8 cellular contexts compared by ENCODE assay signal in genomic region chr20:36542019-36542488, GRCh38. TPM values are rescaled to one million over a fixed set of nuclear protein-coding genes. Genes with fewer than 3 reads are reported as not detected.
DNase-seq lines count a peak whose midpoint lies in the region; ATAC-seq and TF ChIP-seq lines count a peak whose summit lies in the region.

No MANE protein-coding gene starts in this region.

- H3K4me1 Mint-ChIP-seq in activated naive CD8-positive, alpha-beta T cell treated with anti-CD3 and anti-CD28 coated beads for 36 hours, result peaks cover 5% of the 10 kb centered on the region

- H3K27me3 ChIP-seq in SK-N-SH (ENCODE audit: insufficient read depth) (no peaks in the 10 kb centered on the region), left ventricle myocardium inferior (ENCODE audit: low read depth) (no peaks in the 10 kb centered on the region)

- DNase-seq in GM12864 (ENCODE audit: low read depth) (no peak), SK-N-SH (peak; percentile 55), left ventricle myocardium inferior (no peak), sciatic nerve (ENCODE audit: low spot score) (peak; percentile 81), cerebellar cortex (ENCODE audit: low spot score) (no peak)
- DNase-seq in activated naive CD8-positive, alpha-beta T cell treated with anti-CD3 and anti-CD28 coated beads for 36 hours, result no peak

- H3K27ac ChIP-seq in SK-N-SH (ENCODE audit: low read depth in 2 of 2, low read length in 1 of 2) (no peak overlapping the region), left ventricle myocardium inferior (replicated peaks) (peak overlapping the region; percentile 98)

- no peaks in the 10 kb centered on the region for H3K36me3 Mint-ChIP-seq in activated naive CD8-positive, alpha-beta T cell treated with anti-CD3 and anti-CD28 coated beads for 36 hours

- H3K36me3 ChIP-seq in SK-N-SH (replicated peaks in 1 of 2; ENCODE audit: control insufficient read depth in 1 of 2, insufficient read depth in 2 of 2, low read length in 1 of 2), result no peaks in the 10 kb centered on the region
- peaks cover 26% of the 10 kb centered on the region for H3K36me3 ChIP-seq in left ventricle myocardium inferior

- no peaks in the 10 kb centered on the region for H3K27me3 Mint-ChIP-seq in activated naive CD8-positive, alpha-beta T cell treated with anti-CD3 and anti-CD28 coated beads for 36 hours

- no peaks in the 10 kb centered on the region for H3K9me2 ChIP-seq in SK-N-SH

- intact Hi-C loops in left ventricle myocardium inferior (cut with micrococcal nuclease), result no loop called here
- intact Hi-C loops in sciatic nerve (cut with DNase I), result no loop called here

- CTCF ChIA-PET in SK-N-SH (lab: Yijun Ruan, JAX), result interaction anchor here (0.6 to 1.3 kb wide), 3 partner anchors 8 to 63 kb away, joined by 3 read pairs; partner anchors contain the start of gene RAB5IF

- POLR2A ChIA-PET in SK-N-SH (lab: Yijun Ruan, JAX), result no interaction called here

- no peak for TF ChIP-seq EP300 in SK-N-SH (IDR thresholded peaks at IDR 0.05; ENCODE audit: borderline replicate concordance in 1 of 2, low read depth in 1 of 2, low read length in 1 of 2)

- WGBS in SK-N-SH (ENCODE audit: low lambda C conversion rate), result 67% methylated on average over 2 of the region's 7 CpGs

- H3K9ac ChIP-seq in SK-N-SH, result no peak overlapping the region

- H4K20me1 ChIP-seq in SK-N-SH (ENCODE audit: insufficient read depth), result no peaks in the 10 kb centered on the region

- peaks cover 10% of the 10 kb centered on the region for H3F3A ChIP-seq in SK-N-SH (replicated peaks; ENCODE audit: insufficient read depth)

- H3K4me1 ChIP-seq in SK-N-SH (ENCODE audit: control insufficient read depth in 1 of 2, insufficient read depth in 2 of 2, low read depth in 1 of 2, low read length in 1 of 2) (peaks cover 0 to 8% of the 10 kb centered on the region in 2 experiments; a peak in 2 of 4 replicates), left ventricle myocardium inferior (peaks cover 87% of the 10 kb centered on the region)

- no peak overlapping the region for H2AFZ ChIP-seq in SK-N-SH (ENCODE audit: low read depth)

- no peak for TF ChIP-seq RAD21 in SK-N-SH (IDR thresholded peaks at IDR 0.05; ENCODE audit: low read length)

- peak; percentile 74 for ATAC-seq in sciatic nerve
- no peak for ATAC-seq in HG03095 (IDR thresholded peaks at IDR 0.05; ENCODE audit: unreplicated experiment)
- ATAC-seq in GM18868 (IDR thresholded peaks at IDR 0.05; ENCODE audit: unreplicated experiment), result no peak

- no peak overlapping the region for H3K27ac Mint-ChIP-seq in activated naive CD8-positive, alpha-beta T cell treated with anti-CD3 and anti-CD28 coated beads for 36 hours

- H3K4me3 ChIP-seq in GM12864 (ENCODE audit: low read depth, low read length), result peak overlapping the region; percentile 58
- no peak overlapping the region; a peak in 1 of 4 replicates for H3K4me3 ChIP-seq in SK-N-SH (ENCODE audit: low read depth in 2 of 2, low read length in 1 of 2)
- peak overlapping the region; percentile 98 for H3K4me3 ChIP-seq in left ventricle myocardium inferior

- no peaks in the 10 kb centered on the region for H3K79me2 ChIP-seq in SK-N-SH (ENCODE audit: insufficient read depth)

- H3K4me3 Mint-ChIP-seq in activated naive CD8-positive, alpha-beta T cell treated with anti-CD3 and anti-CD28 coated beads for 36 hours, result no peak overlapping the region

- no peaks in the 10 kb centered on the region for H3K9me3 ChIP-seq in SK-N-SH
- no peaks in the 10 kb centered on the region for H3K9me3 ChIP-seq in left ventricle myocardium inferior (replicated peaks)

- H3K9me3 Mint-ChIP-seq in activated naive CD8-positive, alpha-beta T cell treated with anti-CD3 and anti-CD28 coated beads for 36 hours, result no peaks in the 10 kb centered on the region

- no peak overlapping the region for H3K4me2 ChIP-seq in SK-N-SH

- TF ChIP-seq CTCF in GM12864 (IDR thresholded peaks at IDR 0.05; ENCODE audit: low read depth, low read length, missing control alignments), result peak; percentile 60
- peak; percentile 35; the same call in 1 of the 2 replicates for TF ChIP-seq CTCF in SK-N-SH (IDR thresholded peaks at IDR 0.05)
- peak; percentile 73 for TF ChIP-seq CTCF in left ventricle myocardium inferior (IDR thresholded peaks at IDR 0.05; ENCODE audit: borderline replicate concordance)

TF ChIP-seq in SK-N-SH, 30 proteins besides CTCF, POLR2A, EP300 and RAD21:
- TF ChIP-seq MXI1 (IDR thresholded peaks at IDR 0.05; ENCODE audit: low read depth, low read length) (no peak), TEAD4 (IDR thresholded peaks at IDR 0.05; ENCODE audit: borderline replicate concordance, insufficient read depth) (no peak), CHD2 (IDR thresholded peaks at IDR 0.05; ENCODE audit: low read length, partially characterized antibody) (no peak), MEF2A (IDR thresholded peaks at IDR 0.05; ENCODE audit: borderline replicate concordance, low read depth) (no peak), TCF12 (IDR thresholded peaks at IDR 0.05) (no peak), SIN3A (IDR thresholded peaks at IDR 0.05; ENCODE audit: borderline replicate concordance, low read depth, low read length) (no peak), RXRA (IDR thresholded peaks at IDR 0.05; ENCODE audit: borderline replicate concordance, low read depth) (no peak), ELF1 (IDR thresholded peaks at IDR 0.05) (no peak), SMC3 (IDR thresholded peaks at IDR 0.05; ENCODE audit: low read depth, low read length) (no peak), EZH2phosphoT487 (IDR thresholded peaks at IDR 0.05; ENCODE audit: borderline replicate concordance, low read depth) (no peak), RFX5 (IDR thresholded peaks at IDR 0.05; ENCODE audit: low read length) (no peak), FOXJ3 (CRISPR knock-in tag; IDR thresholded peaks at IDR 0.05) (no peak), IRF3 (IDR thresholded peaks at IDR 0.05; ENCODE audit: low read depth, low read length) (no peak), USF2 (IDR thresholded peaks at IDR 0.05; ENCODE audit: borderline replicate concordance, low read depth, low read length) (no peak), YY1 (IDR thresholded peaks at IDR 0.05; ENCODE audit: low read depth) (no peak), NRF1 (IDR thresholded peaks at IDR 0.05; ENCODE audit: low read depth, low read length) (no peak), TAF1 (IDR thresholded peaks at IDR 0.05; ENCODE audit: borderline replicate concordance, low read depth, low read length) (no peak), USF1 (IDR thresholded peaks at IDR 0.05; ENCODE audit: borderline replicate concordance, low read depth) (no peak), JUND (IDR thresholded peaks at IDR 0.05) (no peak), NFIC (IDR thresholded peaks at IDR 0.05; ENCODE audit: borderline replicate concordance) (no peak)

RNA-seq across cellular contexts. Expression of gene MYL9, which starts 0.7 kb away (rescaled TPM):
- polyA plus RNA-seq in SK-N-SH (2012; rRNA removed), result not detected in 2 replicates
- not detected in 2 replicates for polyA plus RNA-seq in SK-N-SH (2012; cell fraction: cytosol; rRNA removed)
- polyA plus RNA-seq in SK-N-SH (2012; cell fraction: nucleus; rRNA removed), result not detected in 2 replicates
- total RNA-seq in left ventricle myocardium inferior (1,345 TPM), sciatic nerve (709 TPM)
- under 1 TPM in 1 of 2 experiments, not detected in 1; 0.12 TPM for total RNA-seq in activated naive CD8-positive, alpha-beta T cell treated with anti-CD3 and anti-CD28 coated beads for 36 hours

RNA-seq across cellular contexts. Expression of gene TGIF2, which starts 31.3 kb away (rescaled TPM):
- polyA plus RNA-seq in SK-N-SH (2012; rRNA removed), result 10.3 and 10.8 TPM in 2 replicates
- polyA plus RNA-seq in SK-N-SH (2012; cell fraction: cytosol; rRNA removed), result 9.4 and 11.0 TPM in 2 replicates
- 8.9 and 12.7 TPM in 2 replicates for polyA plus RNA-seq in SK-N-SH (2012; cell fraction: nucleus; rRNA removed)
- 5.8 TPM for total RNA-seq in left ventricle myocardium inferior
- total RNA-seq in sciatic nerve, result 25.3 TPM
- total RNA-seq in activated naive CD8-positive, alpha-beta T cell treated with anti-CD3 and anti-CD28 coated beads for 36 hours, result 10 to 100 TPM; 52.1 to 54.0 TPM

Comparison
In these comparisons a context has a peak if more than half of its experiments do, and no peak if none do; other contexts are left out.
1. DNase-seq: peak in SK-N-SH (single experiment) and sciatic nerve (single experiment); none in GM12864 (single experiment), left ventricle myocardium inferior (single experiment), activated naive CD8-positive, alpha-beta T cell treated with anti-CD3 and anti-CD28 coated beads for 36 hours (single experiment) and cerebellar cortex (single experiment).
2. H3K4me3 ChIP-seq: peak in GM12864 (single experiment) and left ventricle myocardium inferior (single experiment); none in SK-N-SH (0 of 2).
3. RNA of gene MYL9, which starts 0.7 kb away (total RNA-seq): 1,345 TPM in left ventricle myocardium inferior (single experiment) and 709 TPM in sciatic nerve (single experiment); 0.12 TPM in activated naive CD8-positive, alpha-beta T cell treated with anti-CD3 and anti-CD28 coated beads for 36 hours; every median in the first group is over 100 times any median in the second.
4. Peak in every context shown above with its lines, with median percentiles within 50 percentile points of each other: CTCF ChIP-seq.